In genomic region chr7:12687213-12688171, GRCh38 we compare ENCODE assay signal across 8 cellular contexts. TPM values are rescaled to one million over a fixed set of nuclear protein-coding genes. Genes with fewer than 3 reads are reported as not detected.
DNase-seq lines count a peak whose midpoint lies in the region; ATAC-seq and TF ChIP-seq lines count a peak whose summit lies in the region.

TSS of gene ARL4A (plus strand) at chr7:12687633. CDS start at chr7:12688255, 622 bp downstream.

- TF ChIP-seq POLR2A in Raji (IDR thresholded peaks at IDR 0.05; ENCODE audit: insufficient read depth, low read depth, low read length): peak; percentile 39; the same call in 1 of the 2 replicates

- no peaks in the 10 kb centered on the region; the same call in 2 of the 3 replicates for H3K9me3 Mint-ChIP-seq in GM23338
- H3K9me3 Mint-ChIP-seq in naive thymus-derived CD8-positive, alpha-beta T cell: no peaks in the 10 kb centered on the region
- H3K9me3 Mint-ChIP-seq in stimulated activated naive B cell treated with anti-CD40 and anti-IgM and Interleukin-4, amounts not matched to agents 10 μg/mL and 1 μg/mL and 100 μg/mL, for 72 hours: peaks cover 3 to 4% of the 10 kb centered on the region in 2 donors

- TF ChIP-seq CTCF in DOHH2 (IDR thresholded peaks at IDR 0.05; ENCODE audit: low read depth, low read length, poor library complexity, severe bottlenecking) (no peak), GM23338 (conservative IDR thresholded peaks at IDR 0.05; ENCODE audit: low read depth in 2 of 2) (peak in 1 of 2 experiments; percentile 80; a peak in 2 of 4 replicates)

- H3K27ac ChIP-seq in DOHH2 (ENCODE audit: low read depth, low read length) (peak within 1 kb of the TSS; percentile 45), GM23338 (ENCODE audit: low read depth) (peak within 1 kb of the TSS; percentile 57)

- H3K4me1 ChIP-seq in DOHH2 (ENCODE audit: control insufficient read depth, low read length): peaks cover 4% of the 10 kb centered on the region; the same call in 1 of the 2 replicates
- peaks cover 29% of the 10 kb centered on the region for H3K4me1 ChIP-seq in GM23338 (ENCODE audit: insufficient read depth)

- DNase-seq in GM23338 (ENCODE audit: low spot score): peak; percentile 100
- DNase-seq in LHCN-M2 (ENCODE audit: low read depth): peak; percentile 99
- DNase-seq in activated effector memory CD4-positive, alpha-beta T cell treated with Interleukin-2 at 50 U/mL for 16 hours: peak; percentile 83
- DNase-seq in fibroblast of peridontal ligament (ENCODE audit: extremely low read depth): peak; percentile 98
- DNase-seq in naive thymus-derived CD8-positive, alpha-beta T cell: peak; percentile 69 to 93 (median 85)
- peak; percentile 94 for DNase-seq in stimulated activated naive B cell treated with anti-CD40 and anti-IgM and Interleukin-4, amounts not matched to agents 10 μg/mL and 1 μg/mL and 100 μg/mL, for 72 hours

- H3K27me3 Mint-ChIP-seq in GM23338 (ENCODE audit: insufficient read depth, low read depth, poor library complexity): no peaks in the 10 kb centered on the region
- H3K27me3 Mint-ChIP-seq in naive thymus-derived CD8-positive, alpha-beta T cell: no peaks in the 10 kb centered on the region
- H3K27me3 Mint-ChIP-seq in stimulated activated naive B cell treated with anti-CD40 and anti-IgM and Interleukin-4, amounts not matched to agents 10 μg/mL and 1 μg/mL and 100 μg/mL, for 72 hours: no peaks in the 10 kb centered on the region

- H3K4me3 ChIP-seq in DOHH2 (ENCODE audit: low read length) (peak within 1 kb of the TSS; percentile 77), GM23338 (peak within 1 kb of the TSS; percentile 69)

- H4K20me1 ChIP-seq in DOHH2 (ENCODE audit: control insufficient read depth, insufficient read depth, low read depth, low read length) (no peaks in the 10 kb centered on the region; the same call in 1 of the 2 replicates), GM23338 (replicated peaks; ENCODE audit: insufficient read depth) (peaks cover 4% of the 10 kb centered on the region)

- no peaks in the 10 kb centered on the region for H3K27me3 ChIP-seq in DOHH2 (ENCODE audit: control insufficient read depth, low read length)
- H3K27me3 ChIP-seq in GM23338 (ENCODE audit: insufficient read depth): no peaks in the 10 kb centered on the region

- ATAC-seq in GM23338: peak; percentile 87
- ATAC-seq in naive thymus-derived CD8-positive, alpha-beta T cell: peak; percentile 38 to 56
- ATAC-seq in stimulated activated naive B cell treated with anti-CD40 and anti-IgM and Interleukin-4, amounts not matched to agents 10 μg/mL and 1 μg/mL and 100 μg/mL, for 72 hours (replicated peaks): peak; percentile 69 to 76

- peaks cover 13% of the 10 kb centered on the region; the same call in 2 of the 3 replicates for H3K36me3 Mint-ChIP-seq in GM23338 (ENCODE audit: low read depth)
- H3K36me3 Mint-ChIP-seq in naive thymus-derived CD8-positive, alpha-beta T cell: no peaks in the 10 kb centered on the region
- no peaks in the 10 kb centered on the region for H3K36me3 Mint-ChIP-seq in stimulated activated naive B cell treated with anti-CD40 and anti-IgM and Interleukin-4, amounts not matched to agents 10 μg/mL and 1 μg/mL and 100 μg/mL, for 72 hours

- peak within 1 kb of the TSS; percentile 60; the same call in 1 of the 2 replicates for H2AFZ ChIP-seq in GM23338

- POLR2A ChIA-PET in naive thymus-derived CD8-positive, alpha-beta T cell (lab: Charles Lee): interaction anchor here (1.3 to 1.4 kb wide), 3 partner anchors 9 to 45 kb away, joined by 3 to 5 read pairs (median 4); no protein-coding TSS in a partner anchor

- H3F3A ChIP-seq in DOHH2 (ENCODE audit: control insufficient read depth, insufficient read depth): no peaks in the 10 kb centered on the region
- H3F3A ChIP-seq in GM23338 (replicated peaks; ENCODE audit: low read depth): no peaks in the 10 kb centered on the region

- H3K9me2 ChIP-seq in DOHH2 (replicated peaks; ENCODE audit: control insufficient read depth, low read length): no peaks in the 10 kb centered on the region
- no peaks in the 10 kb centered on the region for H3K9me2 ChIP-seq in GM23338 (ENCODE audit: insufficient read depth)

- peaks cover 23% of the 10 kb centered on the region for H3K4me1 Mint-ChIP-seq in GM23338
- peaks cover 19 to 55% (median 34%) of the 10 kb centered on the region in 4 donors for H3K4me1 Mint-ChIP-seq in naive thymus-derived CD8-positive, alpha-beta T cell
- peaks cover 12 to 27% of the 10 kb centered on the region in 2 donors for H3K4me1 Mint-ChIP-seq in stimulated activated naive B cell treated with anti-CD40 and anti-IgM and Interleukin-4, amounts not matched to agents 10 μg/mL and 1 μg/mL and 100 μg/mL, for 72 hours

- H3K9me3 ChIP-seq in DOHH2 (ENCODE audit: control insufficient read depth, insufficient read depth, low read length): no peaks in the 10 kb centered on the region

- H3K36me3 ChIP-seq in DOHH2 (ENCODE audit: control insufficient read depth, low read length) (no peaks in the 10 kb centered on the region), GM23338 (ENCODE audit: insufficient read depth) (no peaks in the 10 kb centered on the region)

- H3K79me2 ChIP-seq in DOHH2 (ENCODE audit: control insufficient read depth, low read length): peaks cover 4% of the 10 kb centered on the region
- peaks cover 50% of the 10 kb centered on the region for H3K79me2 ChIP-seq in GM23338 (replicated peaks; ENCODE audit: insufficient read depth)

- H3K4me2 ChIP-seq in DOHH2 (ENCODE audit: low read length) (peak within 1 kb of the TSS; percentile 67), GM23338 (peak within 1 kb of the TSS; percentile 84)

- H3K4me3 Mint-ChIP-seq in GM23338: peak within 1 kb of the TSS; percentile 86
- H3K4me3 Mint-ChIP-seq in naive thymus-derived CD8-positive, alpha-beta T cell: peak within 1 kb of the TSS; percentile 95 to 100 (median 98)
- peak within 1 kb of the TSS; percentile 94 to 96 for H3K4me3 Mint-ChIP-seq in stimulated activated naive B cell treated with anti-CD40 and anti-IgM and Interleukin-4, amounts not matched to agents 10 μg/mL and 1 μg/mL and 100 μg/mL, for 72 hours

- peak within 1 kb of the TSS; percentile 87 for H3K27ac Mint-ChIP-seq in GM23338
- H3K27ac Mint-ChIP-seq in naive thymus-derived CD8-positive, alpha-beta T cell: peak within 1 kb of the TSS; percentile 87 to 99 (median 98)
- peak within 1 kb of the TSS; percentile 97 for H3K27ac Mint-ChIP-seq in stimulated activated naive B cell treated with anti-CD40 and anti-IgM and Interleukin-4, amounts not matched to agents 10 μg/mL and 1 μg/mL and 100 μg/mL, for 72 hours

TF ChIP-seq in GM23338, 12 proteins besides CTCF, POLR2A, EP300 and RAD21:
- peak; percentile 61 for TF ChIP-seq CREB1 (CRISPR knock-in tag; IDR thresholded peaks at IDR 0.05; ENCODE audit: low read depth)
- TF ChIP-seq POLR2AphosphoS5 (IDR thresholded peaks at IDR 0.05; ENCODE audit: low read depth): peak; percentile 97
- no peak for TF ChIP-seq ZNF331 (CRISPR knock-in tag; IDR thresholded peaks at IDR 0.05; ENCODE audit: low read depth)

RNA-seq across cellular contexts. Expression of gene ARL4A, which starts in this region (rescaled TPM):
- 48.9 and 49.2 TPM in 2 replicates for total RNA-seq in GM23338 (2014; rRNA removed; shearing (Covaris generic))
- polyA plus RNA-seq in GM23338 (2016; fragmentation: Nextera tagmentation; extraction: Ambion mirVana): 76.1 and 82.5 TPM in 2 replicates
- total RNA-seq in LHCN-M2 (2014; rRNA removed): 37.0 and 38.3 TPM in 2 replicates
- polyA plus RNA-seq in LHCN-M2 (2012): 16.6 TPM
- total RNA-seq in naive thymus-derived CD8-positive, alpha-beta T cell: 1 to 10 TPM; 7.0 to 7.1 TPM
- polyA plus RNA-seq in naive thymus-derived CD8-positive, alpha-beta T cell: 10 to 100 TPM; 16.9 to 23.7 (median 20.6) TPM

Comparison
In these comparisons a context has a peak if more than half of its experiments do, and no peak if none do; other contexts are left out.
1. Peak in every context shown above with its lines: DNase-seq, ATAC-seq, H3K4me3 ChIP-seq and H3K27ac ChIP-seq.